Comparison of ENCODE assay signal across 18 cellular contexts in genomic region chr9:100440071-100440470, GRCh38. TPM values are rescaled to one million over a fixed set of nuclear protein-coding genes. Genes with fewer than 3 reads are reported as not detected.
DNase-seq lines count a peak whose midpoint lies in the region; ATAC-seq and TF ChIP-seq lines count a peak whose summit lies in the region.
"Had no signal": no experiment of that assay in that cellular context is flagged by ENCODE, and none has a peak within 500 bp of the region (broad histone marks: within the 10 kb centered on the region; RNA-seq: fewer than 3 reads in every experiment).

No MANE protein-coding gene starts in this region.

- H3K27me3 Mint-ChIP-seq in osteocyte (ENCODE audit: unreplicated experiment), result no peaks in the 10 kb centered on the region
- no peaks in the 10 kb centered on the region for H3K27me3 Mint-ChIP-seq in activated T-helper 2 cell treated with anti-CD3 and anti-CD28 coated beads, Interferon-gamma antibody, Interleukin-2, Interleukin-4, amounts not matched to agents 10 μg/mL and 5 μg/mL and 100 μg/mL, durations not matched to agents 14 hours and 24 hours and 36 hours (ENCODE audit: low read depth)

- TF ChIP-seq CTCF in fibroblast of pulmonary artery (IDR thresholded peaks at IDR 0.05; ENCODE audit: low read length, missing control alignments) (no peak), osteocyte (IDR thresholded peaks at IDR 0.05) (no peak)

- H3K27ac Mint-ChIP-seq in osteocyte (ENCODE audit: unreplicated experiment), result peak overlapping the region; percentile 58
- H3K27ac Mint-ChIP-seq in activated T-helper 2 cell treated with anti-CD3 and anti-CD28 coated beads, Interferon-gamma antibody, Interleukin-2, Interleukin-4, amounts not matched to agents 10 μg/mL and 5 μg/mL and 100 μg/mL, durations not matched to agents 14 hours and 24 hours and 36 hours, result no peak overlapping the region

- H3K9me3 Mint-ChIP-seq in osteocyte (ENCODE audit: unreplicated experiment), result no peaks in the 10 kb centered on the region
- H3K9me3 Mint-ChIP-seq in activated T-helper 2 cell treated with anti-CD3 and anti-CD28 coated beads, Interferon-gamma antibody, Interleukin-2, Interleukin-4, amounts not matched to agents 10 μg/mL and 5 μg/mL and 100 μg/mL, durations not matched to agents 14 hours and 24 hours and 36 hours, result no peaks in the 10 kb centered on the region

- peaks cover 27% of the 10 kb centered on the region for H3K4me1 Mint-ChIP-seq in osteocyte (ENCODE audit: unreplicated experiment)
- no peaks in the 10 kb centered on the region for H3K4me1 Mint-ChIP-seq in activated T-helper 2 cell treated with anti-CD3 and anti-CD28 coated beads, Interferon-gamma antibody, Interleukin-2, Interleukin-4, amounts not matched to agents 10 μg/mL and 5 μg/mL and 100 μg/mL, durations not matched to agents 14 hours and 24 hours and 36 hours (ENCODE audit: low read depth)

- in situ Hi-C loops in Caki2 (cut with HindIII; ENCODE audit: low pct_unique_long_range_greater_than_20kb, low sequenced_read_pairs), result no loop called here

- intact Hi-C loops in activated T-helper 2 cell treated with anti-CD3 and anti-CD28 coated beads, Interferon-gamma antibody, Interleukin-2, Interleukin-4, amounts not matched to agents 10 μg/mL and 5 μg/mL and 100 μg/mL, durations not matched to agents 14 hours and 24 hours and 36 hours (cut with micrococcal nuclease), result no loop called here

- peak; percentile 22 for DNase-seq in Caki2 (ENCODE audit: low read depth)
- peak; percentile 69 for DNase-seq in RPMI7951 (ENCODE audit: low read depth)
- peak; percentile 47 for DNase-seq in fibroblast of pulmonary artery (ENCODE audit: low read depth)
- DNase-seq in osteocyte (ENCODE audit: extremely low spot score, unreplicated experiment), result no peak
- no peak for DNase-seq in SW480 (ENCODE audit: low spot score)
- no peak for DNase-seq in T1000 (lab: John Stamatoyannopoulos, UW)
- no peak for DNase-seq in activated T-helper 2 cell treated with anti-CD3 and anti-CD28 coated beads, Interferon-gamma antibody, Interleukin-2, Interleukin-4, amounts not matched to agents 10 μg/mL and 5 μg/mL and 100 μg/mL, durations not matched to agents 14 hours and 24 hours and 36 hours (ENCODE audit: low spot score)
- DNase-seq: activated T-cell treated with anti-CD3 and anti-CD28 coated beads, Interleukin-2, amount 50 U/mL, for 1 hour; amygdala; DND-41; foreskin melanocyte; NCI-H1105; NCI-H524 treated with DMSO at 0.1 percent for 48 hours; PC-9; transverse colon had no signal

- H3K4me3 ChIP-seq in fibroblast of pulmonary artery (replicated peaks; ENCODE audit: low read depth, low read length), result no peak overlapping the region
- H3K4me3 ChIP-seq: BLaER1 treated with 17β-estradiol and CSF1 and Interleukin-3, amounts not matched to agents 10 nM and 100 nM; PC-9; transverse colon had no signal

- ATAC-seq in HG03460 (IDR thresholded peaks at IDR 0.05; ENCODE audit: unreplicated experiment), result no peak

- H3K4me3 Mint-ChIP-seq in osteocyte (ENCODE audit: unreplicated experiment), result no peak overlapping the region
- no peak overlapping the region for H3K4me3 Mint-ChIP-seq in activated T-helper 2 cell treated with anti-CD3 and anti-CD28 coated beads, Interferon-gamma antibody, Interleukin-2, Interleukin-4, amounts not matched to agents 10 μg/mL and 5 μg/mL and 100 μg/mL, durations not matched to agents 14 hours and 24 hours and 36 hours (ENCODE audit: low read depth)

- peaks cover 12% of the 10 kb centered on the region for H3K36me3 Mint-ChIP-seq in osteocyte (ENCODE audit: unreplicated experiment)
- H3K36me3 Mint-ChIP-seq in activated T-helper 2 cell treated with anti-CD3 and anti-CD28 coated beads, Interferon-gamma antibody, Interleukin-2, Interleukin-4, amounts not matched to agents 10 μg/mL and 5 μg/mL and 100 μg/mL, durations not matched to agents 14 hours and 24 hours and 36 hours (ENCODE audit: low read depth), result peaks cover 10% of the 10 kb centered on the region

RNA-seq across cellular contexts. Expression of gene MSANTD3, which starts 13.1 kb away (rescaled TPM):
- 66.6 and 90.2 TPM in 2 replicates for total RNA-seq in Caki2 (2014; rRNA removed; shearing (Covaris generic); ENCODE audit: low replicate concordance)
- total RNA-seq in RPMI7951 (2014; rRNA removed; shearing (Covaris generic)), result 70.5 and 75.1 TPM in 2 replicates
- total RNA-seq in osteocyte, result 58.7 and 64.5 TPM in 2 replicates
- total RNA-seq in activated T-helper 2 cell treated with anti-CD3 and anti-CD28 coated beads, Interferon-gamma antibody, Interleukin-2, Interleukin-4, amounts not matched to agents 10 μg/mL and 5 μg/mL and 100 μg/mL, durations not matched to agents 14 hours and 24 hours and 36 hours, result 16.2 and 17.6 TPM in 2 replicates

RNA-seq across cellular contexts. Expression of gene TMEFF1, which starts 32.9 kb away (rescaled TPM):
- total RNA-seq in Caki2 (2014; rRNA removed; shearing (Covaris generic); ENCODE audit: low replicate concordance), result 3.1 and 27.3 TPM in 2 replicates
- total RNA-seq in RPMI7951 (2014; rRNA removed; shearing (Covaris generic)), result 0.48 and 2.1 TPM in 2 replicates
- 8.6 and 9.1 TPM in 2 replicates for total RNA-seq in osteocyte
- total RNA-seq in activated T-helper 2 cell treated with anti-CD3 and anti-CD28 coated beads, Interferon-gamma antibody, Interleukin-2, Interleukin-4, amounts not matched to agents 10 μg/mL and 5 μg/mL and 100 μg/mL, durations not matched to agents 14 hours and 24 hours and 36 hours, result 0.52 and 1.1 TPM in 2 replicates
- total RNA-seq: T-helper 1 cell treated with Interleukin-12 subunit alpha and Interleukin-12 subunit beta and Interleukin-4 antibody, amounts not matched to agents 30 ng/mL and 1 ng/mL, for 36 hours; transverse colon had no signal

Comparison
In these comparisons a context has a peak if more than half of its experiments do, and no peak if none do; other contexts are left out.
1. DNase-seq: peak in Caki2 (single experiment), RPMI7951 (single experiment) and fibroblast of pulmonary artery (single experiment); none in osteocyte (single experiment), SW480 (single experiment), T1000 (single experiment) and activated T-helper 2 cell treated with anti-CD3 and anti-CD28 coated beads, Interferon-gamma antibody, Interleukin-2, Interleukin-4, amounts not matched to agents 10 μg/mL and 5 μg/mL and 100 μg/mL, durations not matched to agents 14 hours and 24 hours and 36 hours (single experiment).